ENCODE assay signal across 15 cellular contexts in the genomic region with DNA sequence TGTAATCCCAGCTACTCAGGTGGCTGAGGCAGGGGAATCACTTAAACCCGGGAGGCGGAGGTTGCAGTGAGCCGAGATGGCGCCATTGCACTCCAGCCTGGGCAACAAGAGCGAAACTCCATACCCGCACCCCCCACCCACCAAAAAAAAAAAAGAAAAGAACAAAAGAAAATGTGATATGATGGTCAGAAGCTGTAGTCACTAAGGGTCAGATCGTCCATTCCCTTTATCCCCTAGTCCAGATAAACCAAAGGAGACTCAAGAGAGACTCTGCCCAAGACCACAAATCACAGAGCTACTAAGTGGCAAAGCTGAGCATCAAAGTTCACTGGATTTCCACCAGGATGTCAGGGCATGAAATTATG. TPM values are rescaled to one million over a fixed set of nuclear protein-coding genes. Genes with fewer than 3 reads are reported as not detected.
A peak's percentile ranks its signal among the peaks of the same experiment; 100 is the strongest.
DNase-seq lines count a peak whose midpoint lies in the region; ATAC-seq and TF ChIP-seq lines count a peak whose summit lies in the region.
"Had no signal": no experiment of that assay in that cellular context is flagged by ENCODE, and none has a peak within 500 bp of the region (broad histone marks: within the 10 kb centered on the region; RNA-seq: fewer than 3 reads in every experiment).

No MANE protein-coding gene starts in this region.

- peaks cover 65% of the 10 kb centered on the region for H3K36me3 Mint-ChIP-seq in Calu3 (ENCODE audit: insufficient read depth, unreplicated experiment)
- H3K36me3 Mint-ChIP-seq in activated CD4-positive, alpha-beta memory T cell treated with anti-CD3 and anti-CD28 coated beads for 36 hours, result peaks cover 16% of the 10 kb centered on the region
- no peaks in the 10 kb centered on the region for H3K36me3 Mint-ChIP-seq in mesothelial cell of epicardium

- peaks cover 61% of the 10 kb centered on the region for H3K4me1 Mint-ChIP-seq in Calu3 (ENCODE audit: low read depth, unreplicated experiment)
- peaks cover 79% of the 10 kb centered on the region for H3K4me1 Mint-ChIP-seq in activated CD4-positive, alpha-beta memory T cell treated with anti-CD3 and anti-CD28 coated beads for 36 hours (ENCODE audit: low read depth)
- peaks cover 32% of the 10 kb centered on the region for H3K4me1 Mint-ChIP-seq in mesothelial cell of epicardium

- H3K9me3 Mint-ChIP-seq in Calu3 (ENCODE audit: low read depth, unreplicated experiment) (no peaks in the 10 kb centered on the region), mesothelial cell of epicardium (no peaks in the 10 kb centered on the region)
- no peaks in the 10 kb centered on the region for H3K9me3 Mint-ChIP-seq in activated CD4-positive, alpha-beta memory T cell treated with anti-CD3 and anti-CD28 coated beads for 36 hours

- no peak overlapping the region for H3K9ac ChIP-seq in BLaER1 treated with 17β-estradiol and CSF1 and Interleukin-3, amounts not matched to agents 10 nM and 100 nM
- H3K9ac ChIP-seq: parathyroid adenoma, SK-N-SH had no signal

- peaks cover 65 to 81% (median 77%) of the 10 kb centered on the region in 11 experiments for H4K20me1 ChIP-seq in BLaER1 treated with 17β-estradiol and CSF1 and Interleukin-3, amounts not matched to agents 10 nM and 100 nM

- no peaks in the 10 kb centered on the region for H3K27me3 ChIP-seq in BLaER1 treated with 17β-estradiol and CSF1 and Interleukin-3, amounts not matched to agents 10 nM and 100 nM
- H3K27me3 ChIP-seq in esophagus squamous epithelium, result no peaks in the 10 kb centered on the region

- POLR2A ChIA-PET in activated CD4-positive, alpha-beta memory T cell treated with anti-CD3 and anti-CD28 coated beads for 36 hours (lab: Charles Lee), result interaction anchor here (0.6 to 4.0 kb wide), 4 partner anchors 11 to 111 kb away, joined by 3 to 26 read pairs (median 10); a partner anchor contains a TSS

- DNase-seq in Calu3 (no peak), esophagus squamous epithelium (lab: John Stamatoyannopoulos, UW) (no peak), mesothelial cell of epicardium (ENCODE audit: low spot score in 2 of 2, unreplicated experiment in 2 of 2) (no peak), DMS 273 treated with DMSO at 0.1 percent for 48 hours (lab: John Stamatoyannopoulos, UW) (no peak), GDM1 (lab: John Stamatoyannopoulos, UW) (no peak)
- no peak for DNase-seq in activated CD4-positive, alpha-beta memory T cell treated with anti-CD3 and anti-CD28 coated beads for 36 hours
- DNase-seq: activated CD4-positive, CD25-positive, alpha-beta regulatory T cell; effector CD8-positive, alpha-beta T cell; foreskin fibroblast; NCI-H146; NCI-H446; SK-N-SH had no signal

- H3K27ac Mint-ChIP-seq in Calu3 (ENCODE audit: unreplicated experiment), result peak overlapping the region; percentile 94
- peak overlapping the region; percentile 98 for H3K27ac Mint-ChIP-seq in activated CD4-positive, alpha-beta memory T cell treated with anti-CD3 and anti-CD28 coated beads for 36 hours
- no peak overlapping the region for H3K27ac Mint-ChIP-seq in mesothelial cell of epicardium

- TF ChIP-seq CTCF in Calu3 (IDR thresholded peaks at IDR 0.05; ENCODE audit: unreplicated experiment) (no peak), esophagus squamous epithelium (IDR thresholded peaks at IDR 0.05) (no peak), mesothelial cell of epicardium (IDR thresholded peaks at IDR 0.05; ENCODE audit: unreplicated experiment) (no peak)

- 83 to 85% methylated on average over 6 to 7 of the region's 7 CpGs for WGBS in esophagus squamous epithelium, 2 donors

- ATAC-seq in HG02642 (IDR thresholded peaks at IDR 0.05; ENCODE audit: poor library complexity, unreplicated experiment), result no peak

- no peak overlapping the region; a peak in 1 of 20 replicates for H3K4me3 ChIP-seq in BLaER1 treated with 17β-estradiol and CSF1 and Interleukin-3, amounts not matched to agents 10 nM and 100 nM
- H3K4me3 ChIP-seq in esophagus squamous epithelium, result peak overlapping the region in 1 of 4 donors; percentile 99

- CTCF ChIA-PET in Calu3 (lab: Charles Lee), result no interaction called here
- CTCF ChIA-PET in activated CD4-positive, alpha-beta memory T cell treated with anti-CD3 and anti-CD28 coated beads for 36 hours (lab: Charles Lee), result interaction anchor here (0.7 to 1.6 kb wide), 7 partner anchors 17 to 111 kb away, joined by 3 to 6 read pairs (median 4); a partner anchor contains a TSS

- TF ChIP-seq POLR2A in esophagus squamous epithelium (IDR thresholded peaks at IDR 0.05), result no peak

- H3K27me3 Mint-ChIP-seq in Calu3 (ENCODE audit: unreplicated experiment) (no peaks in the 10 kb centered on the region), mesothelial cell of epicardium (ENCODE audit: low read depth) (no peaks in the 10 kb centered on the region)
- no peaks in the 10 kb centered on the region for H3K27me3 Mint-ChIP-seq in activated CD4-positive, alpha-beta memory T cell treated with anti-CD3 and anti-CD28 coated beads for 36 hours

- peak overlapping the region in 10 of 11 experiments; percentile 78 to 97 (median 93); a peak in 14 of 22 replicates for H3K4me2 ChIP-seq in BLaER1 treated with 17β-estradiol and CSF1 and Interleukin-3, amounts not matched to agents 10 nM and 100 nM

- H3K27ac ChIP-seq in BLaER1 treated with 17β-estradiol and CSF1 and Interleukin-3, amounts not matched to agents 10 nM and 100 nM, result no peak overlapping the region
- H3K27ac ChIP-seq in esophagus squamous epithelium, result peak overlapping the region in 3 of 4 donors; percentile 59 to 95 (median 91)
- H3K27ac ChIP-seq: parathyroid adenoma had no signal

- H3K36me3 ChIP-seq in BLaER1 treated with 17β-estradiol and CSF1 and Interleukin-3, amounts not matched to agents 10 nM and 100 nM, result peaks cover 0 to 34% (median 23%) of the 10 kb centered on the region in 11 experiments; a peak in 17 of 22 replicates
- no peaks in the 10 kb centered on the region for H3K36me3 ChIP-seq in esophagus squamous epithelium

- H3K9me3 ChIP-seq in BLaER1 treated with 17β-estradiol and CSF1 and Interleukin-3, amounts not matched to agents 10 nM and 100 nM (replicated peaks in 1 of 11), result peaks cover 0 to 10% (median under 1%) of the 10 kb centered on the region in 11 experiments; a peak in 11 of 22 replicates
- no peaks in the 10 kb centered on the region for H3K9me3 ChIP-seq in esophagus squamous epithelium
- H3K9me3 ChIP-seq: SK-N-SH had no signal

- BruUV-seq in Calu3 (replicated peaks; lab: Mats Ljungman, UMichigan), result no TSS peak

- peaks cover 43 to 80% (median 60%) of the 10 kb centered on the region in 10 experiments for H3K4me1 ChIP-seq in BLaER1 treated with 17β-estradiol and CSF1 and Interleukin-3, amounts not matched to agents 10 nM and 100 nM
- H3K4me1 ChIP-seq in esophagus squamous epithelium, result peaks cover 37 to 88% (median 68%) of the 10 kb centered on the region in 3 donors

- intact Hi-C loops in Calu3 (cut with micrococcal nuclease; ENCODE audit: unreplicated experiment), result no loop called here
- intact Hi-C loops in activated CD4-positive, alpha-beta memory T cell treated with anti-CD3 and anti-CD28 coated beads for 36 hours (cut with micrococcal nuclease), result loop anchor here (2.0 to 10.0 kb wide), 3 partner anchors 59 to 585 kb away; a partner anchor contains a TSS
- intact Hi-C loops in esophagus squamous epithelium (cut with DNase I), result no loop called here

- H3K4me3 Mint-ChIP-seq in Calu3 (ENCODE audit: low read depth, unreplicated experiment) (peak overlapping the region; percentile 50), mesothelial cell of epicardium (no peak overlapping the region)
- peak overlapping the region; percentile 94 for H3K4me3 Mint-ChIP-seq in activated CD4-positive, alpha-beta memory T cell treated with anti-CD3 and anti-CD28 coated beads for 36 hours

RNA-seq across cellular contexts. Expression of a gene that starts 3.2 kb away (rescaled TPM):
- total RNA-seq in Calu3 (2022) (26.0 and 27.8 TPM in 2 replicates), esophagus squamous epithelium (10 to 100 TPM; 14.8 to 30.5 (median 19.2) TPM), mesothelial cell of epicardium (14.2 to 15.3 TPM (median 14.5 TPM) in 3 replicates)
- 10 to 100 TPM; 36.9 to 37.0 TPM for total RNA-seq in activated CD4-positive, alpha-beta memory T cell treated with anti-CD3 and anti-CD28 coated beads for 36 hours

RNA-seq across cellular contexts. Expression of a gene that starts 34.1 kb away (rescaled TPM):
- 41.0 and 41.8 TPM in 2 replicates for total RNA-seq in Calu3 (2022)
- total RNA-seq in activated CD4-positive, alpha-beta memory T cell treated with anti-CD3 and anti-CD28 coated beads for 36 hours, result 1 to 10 TPM; 6.4 to 7.6 TPM
- 10 to 100 TPM in 2 of 4 donors, 1 to 10 TPM in 2; 4.4 to 15.6 (median 8.8) TPM for total RNA-seq in esophagus squamous epithelium
- total RNA-seq in mesothelial cell of epicardium, result 57.7 to 64.5 TPM (median 63.4 TPM) in 3 replicates

Comparison
In these comparisons a context has a peak if more than half of its experiments do, and no peak if none do; other contexts are left out.
1. H3K27ac ChIP-seq: peak in esophagus squamous epithelium (3 of 4); none in BLaER1 treated with 17β-estradiol and CSF1 and Interleukin-3, amounts not matched to agents 10 nM and 100 nM (0 of 11).